In the genomic region with DNA sequence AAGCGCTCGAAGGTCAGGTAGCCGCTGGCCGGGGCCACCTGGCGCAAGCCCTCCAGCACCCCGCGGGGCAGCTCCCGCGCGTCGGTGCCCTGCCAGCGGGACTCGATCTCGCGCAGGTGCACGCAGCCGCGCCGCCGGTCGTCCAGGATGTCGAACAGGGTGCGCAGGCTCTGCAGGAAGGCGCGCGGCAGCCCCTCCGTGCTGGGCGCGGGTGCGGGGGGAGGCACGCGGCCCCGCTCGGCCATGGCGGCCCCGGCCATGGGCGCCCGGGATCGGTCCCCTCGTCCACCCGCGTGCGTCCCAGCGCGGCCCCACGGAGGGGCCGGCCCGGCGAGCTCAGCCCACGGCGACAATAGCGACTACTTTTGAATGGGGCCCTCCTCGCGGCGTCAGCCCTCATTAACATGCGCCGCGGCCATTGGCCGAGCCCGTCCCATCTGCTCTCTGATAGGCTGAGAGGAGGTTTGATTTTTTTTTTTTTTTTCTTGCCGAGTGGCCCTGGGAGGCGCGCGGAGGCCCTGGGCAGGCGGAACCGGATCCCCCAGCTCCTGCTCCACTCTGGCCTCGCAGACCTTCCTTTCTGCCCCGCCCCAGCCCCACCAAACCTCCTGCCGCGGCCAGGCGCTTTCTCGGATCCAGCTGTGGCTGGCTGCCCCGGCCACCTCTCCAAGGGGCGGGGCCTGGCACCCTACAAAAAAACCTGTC, we compare ENCODE assay signal across 1 cellular context.
TF ChIP-seq lines count a peak whose summit lies in the region.

A gene with protein sequence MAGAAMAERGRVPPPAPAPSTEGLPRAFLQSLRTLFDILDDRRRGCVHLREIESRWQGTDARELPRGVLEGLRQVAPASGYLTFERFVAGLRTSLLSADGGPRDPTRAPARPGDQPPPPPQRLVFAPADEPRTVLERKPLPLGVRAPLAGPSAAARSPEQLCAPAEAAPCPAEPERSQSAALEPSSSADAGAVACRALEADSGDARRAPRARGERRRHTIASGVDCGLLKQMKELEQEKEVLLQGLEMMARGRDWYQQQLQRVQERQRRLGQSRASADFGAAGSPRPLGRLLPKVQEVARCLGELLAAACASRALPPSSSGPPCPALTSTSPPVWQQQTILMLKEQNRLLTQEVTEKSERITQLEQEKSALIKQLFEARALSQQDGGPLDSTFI (minus strand): TSS at position 357 of the 705 bp plus-strand sequence. CDS start 97 bp downstream, at position 260.

TF ChIP-seq in HEK293, 187 proteins besides CTCF, POLR2A, EP300 and RAD21 (continued from another document and continues in another):
- TF ChIP-seq, protein P1, sequence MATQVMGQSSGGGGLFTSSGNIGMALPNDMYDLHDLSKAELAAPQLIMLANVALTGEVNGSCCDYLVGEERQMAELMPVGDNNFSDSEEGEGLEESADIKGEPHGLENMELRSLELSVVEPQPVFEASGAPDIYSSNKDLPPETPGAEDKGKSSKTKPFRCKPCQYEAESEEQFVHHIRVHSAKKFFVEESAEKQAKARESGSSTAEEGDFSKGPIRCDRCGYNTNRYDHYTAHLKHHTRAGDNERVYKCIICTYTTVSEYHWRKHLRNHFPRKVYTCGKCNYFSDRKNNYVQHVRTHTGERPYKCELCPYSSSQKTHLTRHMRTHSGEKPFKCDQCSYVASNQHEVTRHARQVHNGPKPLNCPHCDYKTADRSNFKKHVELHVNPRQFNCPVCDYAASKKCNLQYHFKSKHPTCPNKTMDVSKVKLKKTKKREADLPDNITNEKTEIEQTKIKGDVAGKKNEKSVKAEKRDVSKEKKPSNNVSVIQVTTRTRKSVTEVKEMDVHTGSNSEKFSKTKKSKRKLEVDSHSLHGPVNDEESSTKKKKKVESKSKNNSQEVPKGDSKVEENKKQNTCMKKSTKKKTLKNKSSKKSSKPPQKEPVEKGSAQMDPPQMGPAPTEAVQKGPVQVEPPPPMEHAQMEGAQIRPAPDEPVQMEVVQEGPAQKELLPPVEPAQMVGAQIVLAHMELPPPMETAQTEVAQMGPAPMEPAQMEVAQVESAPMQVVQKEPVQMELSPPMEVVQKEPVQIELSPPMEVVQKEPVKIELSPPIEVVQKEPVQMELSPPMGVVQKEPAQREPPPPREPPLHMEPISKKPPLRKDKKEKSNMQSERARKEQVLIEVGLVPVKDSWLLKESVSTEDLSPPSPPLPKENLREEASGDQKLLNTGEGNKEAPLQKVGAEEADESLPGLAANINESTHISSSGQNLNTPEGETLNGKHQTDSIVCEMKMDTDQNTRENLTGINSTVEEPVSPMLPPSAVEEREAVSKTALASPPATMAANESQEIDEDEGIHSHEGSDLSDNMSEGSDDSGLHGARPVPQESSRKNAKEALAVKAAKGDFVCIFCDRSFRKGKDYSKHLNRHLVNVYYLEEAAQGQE (tag by site-specific recombination; IDR thresholded peaks at IDR 0.05): no peak
- TF ChIP-seq ZNF202 (tag by site-specific recombination; IDR thresholded peaks at IDR 0.05; ENCODE audit: borderline replicate concordance) (no peak), ZNF596 (tag by site-specific recombination; IDR thresholded peaks at IDR 0.05) (peak; percentile 23; the same call in 1 of the 2 replicates), ZNF311 (tag by site-specific recombination; IDR thresholded peaks at IDR 0.05; ENCODE audit: borderline replicate concordance) (no peak), ZNF571 (tag by site-specific recombination; IDR thresholded peaks at IDR 0.05) (no peak), ZNF76 (tag by site-specific recombination; IDR thresholded peaks at IDR 0.05; ENCODE audit: borderline replicate concordance, low read depth) (peak; percentile 42), ZNF677 (tag by site-specific recombination; IDR thresholded peaks at IDR 0.05) (no peak), RBAK (tag by site-specific recombination; IDR thresholded peaks at IDR 0.05) (no peak), ZNF621 (tag by site-specific recombination; IDR thresholded peaks at IDR 0.05) (no peak), ZNF214 (tag by site-specific recombination; IDR thresholded peaks at IDR 0.05; ENCODE audit: borderline replicate concordance) (no peak), GLI2 (tag by site-specific recombination; IDR thresholded peaks at IDR 0.05; ENCODE audit: borderline replicate concordance, low read depth) (no peak), ZNF169 (tag by site-specific recombination; IDR thresholded peaks at IDR 0.05) (no peak), ZNF146 (tag by site-specific recombination; IDR thresholded peaks at IDR 0.05) (no peak), ZNF544 (tag by site-specific recombination; IDR thresholded peaks at IDR 0.05) (no peak), ZNF629 (tag by site-specific recombination; IDR thresholded peaks at IDR 0.05) (peak; percentile 59), ZNF114 (tag by site-specific recombination; IDR thresholded peaks at IDR 0.05) (no peak), YY2 (tag by site-specific recombination; IDR thresholded peaks at IDR 0.05) (no peak), GLI4 (tag by site-specific recombination; IDR thresholded peaks at IDR 0.05) (no peak), PRDM1 (tag by site-specific recombination; IDR thresholded peaks at IDR 0.05) (no peak), SETDB1 (IDR thresholded peaks at IDR 0.05; ENCODE audit: insufficient read length, low read length) (no peak), ZNF23 (tag by site-specific recombination; IDR thresholded peaks at IDR 0.05; ENCODE audit: borderline replicate concordance) (no peak), FEZF1 (tag by site-specific recombination; IDR thresholded peaks at IDR 0.05) (no peak), ZNF121 (tag by site-specific recombination; IDR thresholded peaks at IDR 0.05) (no peak), ZNF132 (tag by site-specific recombination; IDR thresholded peaks at IDR 0.05; ENCODE audit: borderline replicate concordance) (no peak), ZIC2 (tag by site-specific recombination; IDR thresholded peaks at IDR 0.05) (peak; percentile 26; the same call in 1 of the 2 replicates), ZNF670 (tag by site-specific recombination; IDR thresholded peaks at IDR 0.05; ENCODE audit: low read depth) (no peak), ZNF555 (tag by site-specific recombination; conservative IDR thresholded peaks at IDR 0.05) (no peak), SCRT1 (tag by site-specific recombination; IDR thresholded peaks at IDR 0.05; ENCODE audit: borderline replicate concordance) (no peak), BCL11A (tag by site-specific recombination; IDR thresholded peaks at IDR 0.05; ENCODE audit: low read depth) (peak; percentile 42; the same call in 1 of the 2 replicates), ZNF157 (tag by site-specific recombination; IDR thresholded peaks at IDR 0.05) (no peak), ZNF248 (tag by site-specific recombination; IDR thresholded peaks at IDR 0.05) (no peak)
- TF ChIP-seq, protein P2, sequence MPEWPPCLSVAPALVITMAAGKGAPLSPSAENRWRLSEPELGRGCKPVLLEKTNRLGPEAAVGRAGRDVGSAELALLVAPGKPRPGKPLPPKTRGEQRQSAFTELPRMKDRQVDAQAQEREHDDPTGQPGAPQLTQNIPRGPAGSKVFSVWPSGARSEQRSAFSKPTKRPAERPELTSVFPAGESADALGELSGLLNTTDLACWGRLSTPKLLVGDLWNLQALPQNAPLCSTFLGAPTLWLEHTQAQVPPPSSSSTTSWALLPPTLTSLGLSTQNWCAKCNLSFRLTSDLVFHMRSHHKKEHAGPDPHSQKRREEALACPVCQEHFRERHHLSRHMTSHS (tag by site-specific recombination; IDR thresholded peaks at IDR 0.05): no peak
- TF ChIP-seq, protein P3, sequence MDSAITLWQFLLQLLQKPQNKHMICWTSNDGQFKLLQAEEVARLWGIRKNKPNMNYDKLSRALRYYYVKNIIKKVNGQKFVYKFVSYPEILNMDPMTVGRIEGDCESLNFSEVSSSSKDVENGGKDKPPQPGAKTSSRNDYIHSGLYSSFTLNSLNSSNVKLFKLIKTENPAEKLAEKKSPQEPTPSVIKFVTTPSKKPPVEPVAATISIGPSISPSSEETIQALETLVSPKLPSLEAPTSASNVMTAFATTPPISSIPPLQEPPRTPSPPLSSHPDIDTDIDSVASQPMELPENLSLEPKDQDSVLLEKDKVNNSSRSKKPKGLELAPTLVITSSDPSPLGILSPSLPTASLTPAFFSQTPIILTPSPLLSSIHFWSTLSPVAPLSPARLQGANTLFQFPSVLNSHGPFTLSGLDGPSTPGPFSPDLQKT (IDR thresholded peaks at IDR 0.05; ENCODE audit: borderline replicate concordance, low read depth, low read length): no peak
- TF ChIP-seq, protein P4, sequence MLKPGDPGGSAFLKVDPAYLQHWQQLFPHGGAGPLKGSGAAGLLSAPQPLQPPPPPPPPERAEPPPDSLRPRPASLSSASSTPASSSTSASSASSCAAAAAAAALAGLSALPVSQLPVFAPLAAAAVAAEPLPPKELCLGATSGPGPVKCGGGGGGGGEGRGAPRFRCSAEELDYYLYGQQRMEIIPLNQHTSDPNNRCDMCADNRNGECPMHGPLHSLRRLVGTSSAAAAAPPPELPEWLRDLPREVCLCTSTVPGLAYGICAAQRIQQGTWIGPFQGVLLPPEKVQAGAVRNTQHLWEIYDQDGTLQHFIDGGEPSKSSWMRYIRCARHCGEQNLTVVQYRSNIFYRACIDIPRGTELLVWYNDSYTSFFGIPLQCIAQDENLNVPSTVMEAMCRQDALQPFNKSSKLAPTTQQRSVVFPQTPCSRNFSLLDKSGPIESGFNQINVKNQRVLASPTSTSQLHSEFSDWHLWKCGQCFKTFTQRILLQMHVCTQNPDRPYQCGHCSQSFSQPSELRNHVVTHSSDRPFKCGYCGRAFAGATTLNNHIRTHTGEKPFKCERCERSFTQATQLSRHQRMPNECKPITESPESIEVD (tag by site-specific recombination; IDR thresholded peaks at IDR 0.05): no peak
- TF ChIP-seq, protein P5, sequence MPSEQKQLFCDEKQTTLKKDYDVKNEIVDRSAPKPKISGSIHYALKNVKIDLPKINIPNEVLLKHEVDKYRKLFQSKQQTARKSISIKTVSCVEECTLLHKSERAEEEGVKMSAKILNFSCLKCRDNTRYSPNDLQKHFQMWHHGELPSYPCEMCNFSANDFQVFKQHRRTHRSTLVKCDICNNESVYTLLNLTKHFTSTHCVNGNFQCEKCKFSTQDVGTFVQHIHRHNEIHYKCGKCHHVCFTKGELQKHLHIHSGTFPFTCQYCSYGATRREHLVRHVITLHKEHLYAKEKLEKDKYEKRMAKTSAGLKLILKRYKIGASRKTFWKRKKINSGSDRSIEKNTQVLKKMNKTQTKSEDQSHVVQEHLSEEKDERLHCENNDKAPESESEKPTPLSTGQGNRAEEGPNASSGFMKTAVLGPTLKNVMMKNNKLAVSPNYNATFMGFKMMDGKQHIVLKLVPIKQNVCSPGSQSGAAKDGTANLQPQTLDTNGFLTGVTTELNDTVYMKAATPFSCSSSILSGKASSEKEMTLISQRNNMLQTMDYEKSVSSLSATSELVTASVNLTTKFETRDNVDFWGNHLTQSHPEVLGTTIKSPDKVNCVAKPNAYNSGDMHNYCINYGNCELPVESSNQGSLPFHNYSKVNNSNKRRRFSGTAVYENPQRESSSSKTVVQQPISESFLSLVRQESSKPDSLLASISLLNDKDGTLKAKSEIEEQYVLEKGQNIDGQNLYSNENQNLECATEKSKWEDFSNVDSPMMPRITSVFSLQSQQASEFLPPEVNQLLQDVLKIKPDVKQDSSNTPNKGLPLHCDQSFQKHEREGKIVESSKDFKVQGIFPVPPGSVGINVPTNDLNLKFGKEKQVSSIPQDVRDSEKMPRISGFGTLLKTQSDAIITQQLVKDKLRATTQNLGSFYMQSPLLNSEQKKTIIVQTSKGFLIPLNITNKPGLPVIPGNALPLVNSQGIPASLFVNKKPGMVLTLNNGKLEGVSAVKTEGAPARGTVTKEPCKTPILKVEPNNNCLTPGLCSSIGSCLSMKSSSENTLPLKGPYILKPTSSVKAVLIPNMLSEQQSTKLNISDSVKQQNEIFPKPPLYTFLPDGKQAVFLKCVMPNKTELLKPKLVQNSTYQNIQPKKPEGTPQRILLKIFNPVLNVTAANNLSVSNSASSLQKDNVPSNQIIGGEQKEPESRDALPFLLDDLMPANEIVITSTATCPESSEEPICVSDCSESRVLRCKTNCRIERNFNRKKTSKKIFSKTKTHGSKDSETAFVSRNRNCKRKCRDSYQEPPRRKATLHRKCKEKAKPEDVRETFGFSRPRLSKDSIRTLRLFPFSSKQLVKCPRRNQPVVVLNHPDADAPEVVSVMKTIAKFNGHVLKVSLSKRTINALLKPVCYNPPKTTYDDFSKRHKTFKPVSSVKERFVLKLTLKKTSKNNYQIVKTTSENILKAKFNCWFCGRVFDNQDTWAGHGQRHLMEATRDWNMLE (tag by site-specific recombination; conservative IDR thresholded peaks at IDR 0.05; ENCODE audit: low read depth): 0 out of 2 replicates have a peak, but pooled peaks have one; percentile 16
- TF ChIP-seq, protein P6, sequence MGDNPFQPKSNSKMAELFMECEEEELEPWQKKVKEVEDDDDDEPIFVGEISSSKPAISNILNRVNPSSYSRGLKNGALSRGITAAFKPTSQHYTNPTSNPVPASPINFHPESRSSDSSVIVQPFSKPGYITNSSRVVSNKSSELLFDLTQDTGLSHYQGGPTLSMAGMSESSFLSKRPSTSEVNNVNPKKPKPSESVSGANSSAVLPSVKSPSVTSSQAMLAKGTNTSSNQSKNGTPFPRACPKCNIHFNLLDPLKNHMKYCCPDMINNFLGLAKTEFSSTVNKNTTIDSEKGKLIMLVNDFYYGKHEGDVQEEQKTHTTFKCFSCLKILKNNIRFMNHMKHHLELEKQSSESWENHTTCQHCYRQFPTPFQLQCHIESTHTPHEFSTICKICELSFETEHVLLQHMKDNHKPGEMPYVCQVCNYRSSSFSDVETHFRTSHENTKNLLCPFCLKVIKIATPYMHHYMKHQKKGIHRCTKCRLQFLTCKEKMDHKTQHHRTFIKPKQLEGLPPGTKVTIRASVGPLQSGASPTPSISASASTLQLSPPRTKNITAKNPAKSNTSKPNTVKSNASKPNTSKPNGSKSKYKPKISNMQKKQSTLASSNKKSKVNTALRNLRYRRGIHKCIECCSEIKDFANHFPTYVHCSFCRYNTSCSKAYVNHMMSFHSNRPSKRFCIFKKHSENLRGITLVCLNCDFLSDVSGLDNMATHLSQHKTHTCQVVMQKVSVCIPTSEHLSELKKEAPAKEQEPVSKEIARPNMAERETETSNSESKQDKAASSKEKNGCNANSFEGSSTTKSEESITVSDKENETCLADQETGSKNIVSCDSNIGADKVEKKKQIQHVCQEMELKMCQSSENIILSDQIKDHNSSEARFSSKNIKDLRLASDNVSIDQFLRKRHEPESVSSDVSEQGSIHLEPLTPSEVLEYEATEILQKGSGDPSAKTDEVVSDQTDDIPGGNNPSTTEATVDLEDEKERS (tag by site-specific recombination; IDR thresholded peaks at IDR 0.05): no peak
- TF ChIP-seq, protein P7, sequence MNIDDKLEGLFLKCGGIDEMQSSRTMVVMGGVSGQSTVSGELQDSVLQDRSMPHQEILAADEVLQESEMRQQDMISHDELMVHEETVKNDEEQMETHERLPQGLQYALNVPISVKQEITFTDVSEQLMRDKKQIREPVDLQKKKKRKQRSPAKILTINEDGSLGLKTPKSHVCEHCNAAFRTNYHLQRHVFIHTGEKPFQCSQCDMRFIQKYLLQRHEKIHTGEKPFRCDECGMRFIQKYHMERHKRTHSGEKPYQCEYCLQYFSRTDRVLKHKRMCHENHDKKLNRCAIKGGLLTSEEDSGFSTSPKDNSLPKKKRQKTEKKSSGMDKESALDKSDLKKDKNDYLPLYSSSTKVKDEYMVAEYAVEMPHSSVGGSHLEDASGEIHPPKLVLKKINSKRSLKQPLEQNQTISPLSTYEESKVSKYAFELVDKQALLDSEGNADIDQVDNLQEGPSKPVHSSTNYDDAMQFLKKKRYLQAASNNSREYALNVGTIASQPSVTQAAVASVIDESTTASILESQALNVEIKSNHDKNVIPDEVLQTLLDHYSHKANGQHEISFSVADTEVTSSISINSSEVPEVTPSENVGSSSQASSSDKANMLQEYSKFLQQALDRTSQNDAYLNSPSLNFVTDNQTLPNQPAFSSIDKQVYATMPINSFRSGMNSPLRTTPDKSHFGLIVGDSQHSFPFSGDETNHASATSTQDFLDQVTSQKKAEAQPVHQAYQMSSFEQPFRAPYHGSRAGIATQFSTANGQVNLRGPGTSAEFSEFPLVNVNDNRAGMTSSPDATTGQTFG (tag by site-specific recombination; IDR thresholded peaks at IDR 0.05; ENCODE audit: borderline replicate concordance): no peak
